1 cellular context compared by ENCODE assay signal in genomic region chr1:193700710-193701355, GRCh38.
A peak's percentile ranks its signal among the peaks of the same experiment; 100 is the strongest.
TF ChIP-seq lines count a peak whose summit lies in the region.

No MANE protein-coding gene starts in this region.

TF ChIP-seq in SK-N-SH, 30 proteins besides CTCF, POLR2A, EP300 and RAD21 (continued from another document):
- TF ChIP-seq IRF3 (IDR thresholded peaks at IDR 0.05; ENCODE audit: low read depth, low read length) (no peak), SMC3 (IDR thresholded peaks at IDR 0.05; ENCODE audit: low read depth, low read length) (no peak), TEAD4 (IDR thresholded peaks at IDR 0.05; ENCODE audit: borderline replicate concordance, insufficient read depth) (peak; percentile 92), TCF12 (IDR thresholded peaks at IDR 0.05) (peak; percentile 94), USF2 (IDR thresholded peaks at IDR 0.05; ENCODE audit: borderline replicate concordance, low read depth, low read length) (no peak), RXRA (IDR thresholded peaks at IDR 0.05; ENCODE audit: borderline replicate concordance, low read depth) (peak; percentile 45; the same call in 1 of the 2 replicates), FOXM1 (IDR thresholded peaks at IDR 0.05; ENCODE audit: low read depth) (peak; percentile 94), NRF1 (IDR thresholded peaks at IDR 0.05; ENCODE audit: low read depth, low read length) (no peak), RFX5 (IDR thresholded peaks at IDR 0.05; ENCODE audit: low read length) (no peak), MEF2A (IDR thresholded peaks at IDR 0.05; ENCODE audit: borderline replicate concordance, low read depth) (peak; percentile 74), POLR2AphosphoS5 (IDR thresholded peaks at IDR 0.05; ENCODE audit: low read depth, low read length) (peak; percentile 66; the same call in 1 of the 2 replicates), REST (IDR thresholded peaks at IDR 0.05; ENCODE audit: low read depth, low read length) (no peak), MAX (IDR thresholded peaks at IDR 0.05; ENCODE audit: low read depth) (no peak), SIN3A (IDR thresholded peaks at IDR 0.05; ENCODE audit: borderline replicate concordance, low read depth, low read length) (no peak)
